8 cellular contexts compared by ENCODE assay signal in the genomic region with DNA sequence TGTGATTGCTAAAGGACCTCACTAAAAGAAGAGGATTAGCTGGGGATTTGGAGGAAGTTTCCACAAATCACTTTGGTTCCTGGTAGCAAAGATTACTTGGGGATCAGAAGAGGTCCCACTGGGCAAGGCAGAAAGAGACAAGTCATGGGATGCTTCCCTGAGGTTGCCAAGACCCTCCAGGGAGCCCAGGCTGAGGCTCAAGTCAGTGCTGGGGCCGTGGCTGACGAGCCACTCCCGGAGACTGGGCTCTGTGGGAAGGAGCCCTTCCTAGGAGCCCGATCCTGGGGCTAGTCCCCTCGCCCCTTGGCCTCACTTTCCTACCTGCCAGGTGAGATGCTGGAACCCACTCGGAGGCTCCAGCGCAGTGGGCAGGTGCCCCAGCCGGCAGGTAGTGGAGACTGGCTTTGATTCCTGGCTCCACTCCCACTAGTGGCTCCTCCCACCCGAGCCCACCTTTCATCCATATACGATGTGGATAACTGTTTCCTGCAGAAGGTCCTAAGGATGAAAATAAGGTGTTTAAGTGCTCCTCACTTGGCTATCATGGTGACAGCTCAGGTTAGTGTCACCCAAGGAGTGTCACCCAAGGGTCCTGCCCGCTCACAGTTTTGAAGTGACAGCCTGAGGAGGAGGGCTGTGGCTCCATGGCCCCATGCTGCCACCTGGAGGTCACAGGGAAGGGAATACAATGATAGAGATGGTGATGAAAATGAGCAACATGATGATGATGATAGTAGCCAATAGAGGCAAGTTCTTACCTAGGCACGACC.
DNase-seq lines count a peak whose midpoint lies in the region; ATAC-seq and TF ChIP-seq lines count a peak whose summit lies in the region.

No MANE protein-coding gene starts in this region.

- peak; percentile 73 to 94 for TF ChIP-seq CTCF in Caco-2 (IDR thresholded peaks at IDR 0.05; ENCODE audit: insufficient read depth in 1 of 2, low read depth in 1 of 2, low read length in 1 of 2, severe bottlenecking in 1 of 2, unreplicated experiment in 1 of 2)

- no peak overlapping the region for H2BK120ac ChIP-seq in mesendoderm (ENCODE audit: low read depth, low read length)

- no CpG with 5 or more reads among the region's 12 CpGs for WGBS in mesendoderm (ENCODE audit: extremely low coverage, insufficient coverage, low lambda C conversion rate)

- H3K79me1 ChIP-seq in mesendoderm (ENCODE audit: low read length), result no peaks in the 10 kb centered on the region

- no peaks in the 10 kb centered on the region for H3K27me3 Mint-ChIP-seq in Caco-2 (ENCODE audit: insufficient read depth, unreplicated experiment)

- no peak overlapping the region for H3K4me3 Mint-ChIP-seq in Caco-2 (ENCODE audit: unreplicated experiment)

- H3K56ac ChIP-seq in mesendoderm (ENCODE audit: low read length), result peak overlapping the region; percentile 17

- no peak overlapping the region for H3K27ac ChIP-seq in mesendoderm (ENCODE audit: low read depth, low read length)

- peak; percentile 46 for ATAC-seq in HG02884 (IDR thresholded peaks at IDR 0.05; ENCODE audit: unreplicated experiment)
- ATAC-seq in HG02870 (IDR thresholded peaks at IDR 0.05; ENCODE audit: unreplicated experiment), result no peak

- no peak overlapping the region for H3K4me2 ChIP-seq in mesendoderm (ENCODE audit: low read length)

- no peak overlapping the region for H3K4ac ChIP-seq in mesendoderm (ENCODE audit: low read depth, low read length)

- H3K4me3 ChIP-seq in Caco-2 (ENCODE audit: low read depth, low read length), result no peak overlapping the region
- no peak overlapping the region for H3K4me3 ChIP-seq in mesendoderm (ENCODE audit: low read length)

- H3K9me3 ChIP-seq in Caco-2, result peaks cover 10% of the 10 kb centered on the region

- no peaks in the 10 kb centered on the region for H3K36me3 ChIP-seq in Caco-2 (ENCODE audit: control insufficient read depth, insufficient read depth, low read length)
- no peaks in the 10 kb centered on the region for H3K36me3 ChIP-seq in mesendoderm (ENCODE audit: control insufficient read depth, insufficient read depth, low read length)

- H3K9me3 Mint-ChIP-seq in Caco-2 (ENCODE audit: unreplicated experiment), result peaks cover 26% of the 10 kb centered on the region

- H3K36me3 Mint-ChIP-seq in Caco-2 (ENCODE audit: insufficient read depth, unreplicated experiment), result no peaks in the 10 kb centered on the region

- H3K18ac ChIP-seq in mesendoderm (ENCODE audit: low read length), result no peak overlapping the region

- no peak overlapping the region for H2BK5ac ChIP-seq in mesendoderm (ENCODE audit: low read length)

- H3K23ac ChIP-seq in mesendoderm (ENCODE audit: low read length), result no peak overlapping the region

- H3K27me3 ChIP-seq in Caco-2 (replicated peaks; ENCODE audit: control insufficient read depth, insufficient read depth, low read length) (no peaks in the 10 kb centered on the region), mesendoderm (ENCODE audit: insufficient read depth, low read length, poor library complexity) (no peaks in the 10 kb centered on the region)

- H2BK15ac ChIP-seq in mesendoderm (replicated peaks; ENCODE audit: low read depth), result no peak overlapping the region

- no peaks in the 10 kb centered on the region for H3K4me1 ChIP-seq in Caco-2
- no peaks in the 10 kb centered on the region for H3K4me1 ChIP-seq in mesendoderm (ENCODE audit: control insufficient read depth, low read depth, low read length)

- no peak overlapping the region for H3K27ac Mint-ChIP-seq in Caco-2 (ENCODE audit: unreplicated experiment)

- intact Hi-C loops in Caco-2 (cut with micrococcal nuclease; ENCODE audit: unreplicated experiment), result loop anchor here (1.0 to 10.0 kb wide), 6 partner anchors 20 to 614 kb away; a partner anchor contains a TSS

- H4K8ac ChIP-seq in mesendoderm (ENCODE audit: low read depth, low read length), result no peak overlapping the region

- no peaks in the 10 kb centered on the region for H3K4me1 Mint-ChIP-seq in Caco-2 (ENCODE audit: low read depth, unreplicated experiment)

- no TSS peak for BruUV-seq in Caco-2 (replicated peaks; lab: Mats Ljungman, UMichigan)

- no peak overlapping the region for H2AK5ac ChIP-seq in mesendoderm (ENCODE audit: low read length)

- peak; percentile 74 to 83 for DNase-seq in Caco-2
- peak; percentile 25 for DNase-seq in NCI-H526 treated with DMSO at 0.1 percent for 48 hours (lab: John Stamatoyannopoulos, UW)
- peak; percentile 76 to 79 for DNase-seq in activated CD4-positive, alpha-beta T cell treated with anti-CD3 and anti-CD28 coated beads, Interleukin-2, amount 50 U/mL, for 48 hours
- DNase-seq in effector CD4-positive, alpha-beta T cell, result peak; percentile 58
- peak; percentile 69 for DNase-seq in mesendoderm
- DNase-seq in stimulated activated CD8-positive, alpha-beta memory T cell treated with anti-CD3 and anti-CD28 coated beads, Interleukin-2, amount 100 ng/mL, for 48 hours (ENCODE audit: low read depth in 2 of 2), result peak; percentile 52 to 66

- POLR2A ChIA-PET in Caco-2 (lab: Charles Lee), result no interaction called here

- H4K5ac ChIP-seq in mesendoderm (ENCODE audit: low read length), result no peak overlapping the region

- CTCF ChIA-PET in Caco-2 (lab: Charles Lee), result interaction anchor here (1.1 to 8.1 kb wide), 4 partner anchors 466 to 542 kb away, joined by 3 to 209 read pairs (median 4); no protein-coding TSS in a partner anchor

- H3K9ac ChIP-seq in mesendoderm (ENCODE audit: low read length), result no peak overlapping the region

- no peaks in the 10 kb centered on the region for H3K79me2 ChIP-seq in mesendoderm (ENCODE audit: control insufficient read depth, insufficient read depth, low read length)

Comparison
In these comparisons a context has a peak if more than half of its experiments do, and no peak if none do; other contexts are left out.
1. DNase-seq: peak in every context shown above with its lines; median percentile 78 in Caco-2; 78 in activated CD4-positive, alpha-beta T cell treated with anti-CD3 and anti-CD28 coated beads, Interleukin-2, amount 50 U/mL, for 48 hours; 69 in mesendoderm; 59 in stimulated activated CD8-positive, alpha-beta memory T cell treated with anti-CD3 and anti-CD28 coated beads, Interleukin-2, amount 100 ng/mL, for 48 hours; 58 in effector CD4-positive, alpha-beta T cell; 25 in NCI-H526 treated with DMSO at 0.1 percent for 48 hours.